Comparison of ENCODE assay signal across 16 cellular contexts in genomic region chr7:97418312-97418711, GRCh38.
DNase-seq lines count a peak whose midpoint lies in the region; ATAC-seq, FAIRE-seq and TF ChIP-seq lines count a peak whose summit lies in the region.
"Had no signal": no experiment of that assay in that cellular context is flagged by ENCODE, and none has a peak within 500 bp of the region (broad histone marks: within the 10 kb centered on the region; RNA-seq: fewer than 3 reads in every experiment).

No MANE protein-coding gene starts in this region.

- no peaks in the 10 kb centered on the region for H3K9me3 Mint-ChIP-seq in activated CD4-positive, alpha-beta T cell treated with anti-CD3 and anti-CD28 coated beads for 36 hours (ENCODE audit: low read depth)

- intact Hi-C loops in activated CD4-positive, alpha-beta T cell treated with anti-CD3 and anti-CD28 coated beads for 36 hours (cut with DNase I, micrococcal nuclease) = no loop called here

- H3K4me3 Mint-ChIP-seq in activated CD4-positive, alpha-beta T cell treated with anti-CD3 and anti-CD28 coated beads for 36 hours = no peak overlapping the region

- no peak overlapping the region for H3K27ac ChIP-seq in OCI-LY3 (ENCODE audit: low read length)
- H3K27ac ChIP-seq: colonic mucosa, HL-60, sigmoid colon, SK-N-MC, tibial nerve had no signal

- H3K4me1 Mint-ChIP-seq in activated CD4-positive, alpha-beta T cell treated with anti-CD3 and anti-CD28 coated beads for 36 hours = no peaks in the 10 kb centered on the region

- no peaks in the 10 kb centered on the region for H3K9me3 ChIP-seq in OCI-LY3 (ENCODE audit: insufficient read depth, low read length)
- H3K9me3 ChIP-seq: colonic mucosa, sigmoid colon, tibial nerve had no signal

- no peak overlapping the region for H3K27ac Mint-ChIP-seq in activated CD4-positive, alpha-beta T cell treated with anti-CD3 and anti-CD28 coated beads for 36 hours

- no peaks in the 10 kb centered on the region for H4K20me1 ChIP-seq in OCI-LY3 (ENCODE audit: insufficient read depth, low read length)

- peak; percentile 39; the same call in 1 of the 2 replicates for TF ChIP-seq CTCF in OCI-LY3 (IDR thresholded peaks at IDR 0.05; ENCODE audit: low read depth, low read length)

- 0 out of 2 replicates have a peak, but pooled peaks cover 3% of the 10 kb centered on the region for H3K27me3 ChIP-seq in OCI-LY3 (ENCODE audit: low read depth, low read length)
- H3K27me3 ChIP-seq: colonic mucosa, sigmoid colon, tibial nerve had no signal

- no peak overlapping the region for H3K4me2 ChIP-seq in OCI-LY3 (ENCODE audit: low read length)

- no peak for FAIRE-seq in GM19239 (lab: Jason Lieb, UNC)

- H2AFZ ChIP-seq in OCI-LY3 (ENCODE audit: low read depth, low read length) = no peak overlapping the region

- peak; percentile 9 for DNase-seq in activated CD4-positive, alpha-beta T cell treated with anti-CD3 and anti-CD28 coated beads for 36 hours
- DNase-seq in activated CD4-positive, alpha-beta T cell treated with anti-CD3 and anti-CD28 coated beads for 4 hours = no peak
- peak; percentile 58 for DNase-seq in H4 (ENCODE audit: low spot score)
- DNase-seq in iPS-NIHi7 (ENCODE audit: extremely low spot score) = peak; percentile 29
- no peak for DNase-seq in GM19239 (ENCODE audit: insufficient read length, low spot score)
- DNase-seq: colonic mucosa; islet precursor cell; NCI-H2107; sigmoid colon; stimulated activated CD4-positive, alpha-beta T cell treated with anti-CD3 and anti-CD28 coated beads, Interleukin-4, amount 100 ng/mL, for 4 hours had no signal

- ATAC-seq in activated CD4-positive, alpha-beta T cell treated with anti-CD3 and anti-CD28 coated beads for 36 hours = no peak
- ATAC-seq in HG03439 (IDR thresholded peaks at IDR 0.05; ENCODE audit: unreplicated experiment) (no peak), GM21786 (IDR thresholded peaks at IDR 0.05; ENCODE audit: unreplicated experiment) (no peak)

- CTCF ChIA-PET in activated CD4-positive, alpha-beta T cell treated with anti-CD3 and anti-CD28 coated beads for 36 hours (lab: Charles Lee) = interaction anchor here (1.0 kb wide), 1 partner anchor 11 kb away, joined by 3 read pairs; no protein-coding TSS in a partner anchor

- H3K36me3 Mint-ChIP-seq in activated CD4-positive, alpha-beta T cell treated with anti-CD3 and anti-CD28 coated beads for 36 hours (ENCODE audit: low read depth) = no peaks in the 10 kb centered on the region

- H3K4me1 ChIP-seq in OCI-LY3 (ENCODE audit: low read length) = no peaks in the 10 kb centered on the region; the same call in 1 of the 2 replicates
- H3K4me1 ChIP-seq: colonic mucosa, sigmoid colon, tibial nerve had no signal

- no peaks in the 10 kb centered on the region for H3K27me3 Mint-ChIP-seq in activated CD4-positive, alpha-beta T cell treated with anti-CD3 and anti-CD28 coated beads for 36 hours

- H3K4me3 ChIP-seq in OCI-LY3 (ENCODE audit: low read length) = no peak overlapping the region
- H3K4me3 ChIP-seq: colonic mucosa, sigmoid colon, SK-N-MC, tibial nerve had no signal

- POLR2A ChIA-PET in activated CD4-positive, alpha-beta T cell treated with anti-CD3 and anti-CD28 coated beads for 36 hours (lab: Charles Lee) = no interaction called here

- H3K9ac ChIP-seq in OCI-LY3 (ENCODE audit: low read length) = no peak overlapping the region

- no peaks in the 10 kb centered on the region for H3K79me2 ChIP-seq in OCI-LY3 (ENCODE audit: low read length)

- no peaks in the 10 kb centered on the region for H3K36me3 ChIP-seq in OCI-LY3 (replicated peaks; ENCODE audit: low read depth, low read length)
- H3K36me3 ChIP-seq: colonic mucosa, sigmoid colon, tibial nerve had no signal

Comparison
In these comparisons a context has a peak if more than half of its experiments do, and no peak if none do; other contexts are left out.
1. DNase-seq: peak in activated CD4-positive, alpha-beta T cell treated with anti-CD3 and anti-CD28 coated beads for 36 hours (single experiment), H4 (single experiment) and iPS-NIHi7 (single experiment); none in activated CD4-positive, alpha-beta T cell treated with anti-CD3 and anti-CD28 coated beads for 4 hours (0 of 2) and GM19239 (single experiment).